ENCODE assay signal across 12 cellular contexts in genomic region chr5:146820987-146821386, GRCh38. TPM values are rescaled to one million over a fixed set of nuclear protein-coding genes. Genes with fewer than 3 reads are reported as not detected.
"Had no signal": no experiment of that assay in that cellular context is flagged by ENCODE, and none has a peak within 500 bp of the region (broad histone marks: within the 10 kb centered on the region; RNA-seq: fewer than 3 reads in every experiment).

No MANE protein-coding gene starts in this region.

- DNase-seq: GM23248, GOT3, HFFc6, Karpas-422, KBM-7 had no signal

- H3K4me3 ChIP-seq: GM23248, HAP-1 had no signal

- H3K27ac ChIP-seq: GM23248, HL-60, KMS-11 had no signal

- ATAC-seq: HCT116 had no signal

- H3K27ac Mint-ChIP-seq: HFFc6, IgD-negative memory B cell had no signal

- H3K9me3 ChIP-seq: HAP-1 had no signal

- H3K36me3 ChIP-seq: HAP-1 had no signal

- H3K4me3 Mint-ChIP-seq: HFFc6, IgD-negative memory B cell had no signal

- H3K4me2 ChIP-seq: KMS-11 had no signal

- H3K36me3 Mint-ChIP-seq: IgD-negative memory B cell had no signal

- H3K4me1 Mint-ChIP-seq: IgD-negative memory B cell had no signal

- H3K9ac ChIP-seq: GM23248, KMS-11 had no signal

- FAIRE-seq: H54 had no signal

- H2AFZ ChIP-seq: GM23248 had no signal

- H3K27me3 Mint-ChIP-seq: IgD-negative memory B cell had no signal

RNA-seq across cellular contexts. Expression of gene PPP2R2B, which starts 57.6 kb away (rescaled TPM):
- total RNA-seq: HFFc6, HT1080 had no signal
